In the genomic region with DNA sequence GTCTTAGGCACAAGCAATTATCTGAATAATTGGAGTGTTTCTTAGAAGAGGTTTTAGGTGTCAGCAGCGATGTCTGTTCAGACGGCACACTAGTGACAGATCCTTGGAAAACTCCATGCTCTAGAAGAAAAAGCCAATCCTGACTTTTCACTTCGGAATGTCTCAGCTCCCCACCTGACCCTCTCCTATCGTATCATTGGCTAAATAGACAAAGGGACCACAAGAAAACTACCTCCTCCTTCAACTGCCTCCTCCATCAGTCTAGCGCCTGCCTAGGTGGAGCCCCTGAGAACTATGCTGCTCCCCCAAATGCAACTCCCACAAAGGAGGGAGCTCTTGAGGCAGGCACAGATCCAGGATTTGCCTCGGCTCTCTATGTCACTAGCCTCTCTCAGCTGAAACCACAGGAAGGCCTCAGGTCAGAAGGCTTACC, we compare ENCODE assay signal across 8 cellular contexts.
A peak's percentile ranks its signal among the peaks of the same experiment; 100 is the strongest.
DNase-seq lines count a peak whose midpoint lies in the region; ATAC-seq and TF ChIP-seq lines count a peak whose summit lies in the region.

No MANE protein-coding gene starts in this region.

- ATAC-seq in GM19395 (IDR thresholded peaks at IDR 0.05; ENCODE audit: unreplicated experiment) (peak; percentile 1), RWPE2 (ENCODE audit: low read depth) (peak; percentile 8; the same call in 2 of the 3 replicates)
- ATAC-seq in stimulated activated effector memory CD8-positive, alpha-beta T cell treated with anti-CD3 and anti-CD28 coated beads, Interleukin-12 subunit alpha, Interleukin-12 subunit beta, amount 100 ng/mL, for 72 hours, result no peak

- DNase-seq in RWPE2 (ENCODE audit: low spot score) (no peak), fibroblast of pulmonary artery (ENCODE audit: low read depth) (peak; percentile 83), foreskin melanocyte (no peak), HAP-1 (ENCODE audit: low spot score in 2 of 2) (no peak), Ammon's horn (ENCODE audit: low spot score) (no peak)
- DNase-seq in stimulated activated effector memory CD8-positive, alpha-beta T cell treated with anti-CD3 and anti-CD28 coated beads, Interleukin-12 subunit alpha, Interleukin-12 subunit beta, amount 100 ng/mL, for 72 hours (ENCODE audit: low spot score in 2 of 2), result no peak
- DNase-seq in stimulated activated naive CD4-positive, alpha-beta T cell (lab: John Stamatoyannopoulos, UW), result no peak

- no peak overlapping the region for H3K4me3 ChIP-seq in RWPE2 (ENCODE audit: severe bottlenecking)
- peak overlapping the region; percentile 6 for H3K4me3 ChIP-seq in fibroblast of pulmonary artery (replicated peaks; ENCODE audit: low read depth, low read length)
- no peak overlapping the region for H3K4me3 ChIP-seq in HAP-1

- no peak for TF ChIP-seq CTCF in RWPE2 (IDR thresholded peaks at IDR 0.05; ENCODE audit: poor library complexity, severe bottlenecking)
- TF ChIP-seq CTCF in fibroblast of pulmonary artery (IDR thresholded peaks at IDR 0.05; ENCODE audit: low read length, missing control alignments), result no peak

- H3K9me3 Mint-ChIP-seq in stimulated activated effector memory CD8-positive, alpha-beta T cell treated with anti-CD3 and anti-CD28 coated beads, Interleukin-12 subunit alpha, Interleukin-12 subunit beta, amount 100 ng/mL, for 72 hours, result no peaks in the 10 kb centered on the region

- H3K27ac Mint-ChIP-seq in stimulated activated effector memory CD8-positive, alpha-beta T cell treated with anti-CD3 and anti-CD28 coated beads, Interleukin-12 subunit alpha, Interleukin-12 subunit beta, amount 100 ng/mL, for 72 hours, result peak overlapping the region; percentile 91

- H3K27me3 ChIP-seq in RWPE2 (ENCODE audit: insufficient read depth, poor library complexity, severe bottlenecking) (no peaks in the 10 kb centered on the region), HAP-1 (ENCODE audit: low read depth) (no peaks in the 10 kb centered on the region)

- H3K4me1 ChIP-seq in RWPE2 (ENCODE audit: insufficient read depth, poor library complexity, severe bottlenecking) (peaks cover 52% of the 10 kb centered on the region), HAP-1 (peaks cover 10% of the 10 kb centered on the region)

- peaks cover 66% of the 10 kb centered on the region for H3K4me1 Mint-ChIP-seq in stimulated activated effector memory CD8-positive, alpha-beta T cell treated with anti-CD3 and anti-CD28 coated beads, Interleukin-12 subunit alpha, Interleukin-12 subunit beta, amount 100 ng/mL, for 72 hours

- H3K27ac ChIP-seq in RWPE2 (ENCODE audit: poor library complexity, severe bottlenecking), result peak overlapping the region; percentile 95

- H3K36me3 ChIP-seq in RWPE2 (ENCODE audit: low read depth), result no peaks in the 10 kb centered on the region
- no peaks in the 10 kb centered on the region for H3K36me3 ChIP-seq in HAP-1 (replicated peaks)

- in situ Hi-C loops in HAP-1 (cut with MboI; ENCODE audit: low sequenced_read_pairs), result no loop called here

- peaks cover 19% of the 10 kb centered on the region for H3K36me3 Mint-ChIP-seq in stimulated activated effector memory CD8-positive, alpha-beta T cell treated with anti-CD3 and anti-CD28 coated beads, Interleukin-12 subunit alpha, Interleukin-12 subunit beta, amount 100 ng/mL, for 72 hours

- H3K9me3 ChIP-seq in RWPE2 (ENCODE audit: severe bottlenecking) (no peaks in the 10 kb centered on the region), HAP-1 (no peaks in the 10 kb centered on the region)

- peak overlapping the region; percentile 72 for H3K4me3 Mint-ChIP-seq in stimulated activated effector memory CD8-positive, alpha-beta T cell treated with anti-CD3 and anti-CD28 coated beads, Interleukin-12 subunit alpha, Interleukin-12 subunit beta, amount 100 ng/mL, for 72 hours
